8 cellular contexts compared by ENCODE assay signal in genomic region chr2:64645014-64645418, GRCh38. TPM values are rescaled to one million over a fixed set of nuclear protein-coding genes. Genes with fewer than 3 reads are reported as not detected.
DNase-seq lines count a peak whose midpoint lies in the region; ATAC-seq and TF ChIP-seq lines count a peak whose summit lies in the region.

No MANE protein-coding gene starts in this region.

- no peaks in the 10 kb centered on the region for H3K36me3 ChIP-seq in esophagus muscularis mucosa

- WGBS in esophagus muscularis mucosa, result under 1% methylated on average over 17 of the region's 17 CpGs

- POLR2A ChIA-PET in AG04450 (lab: Yijun Ruan, JAX), result interaction anchor here (1.0 to 3.4 kb wide), 5 partner anchors 9 to 222 kb away, joined by 3 to 24 read pairs (median 7); partner anchors contain the start of gene SERTAD2
- POLR2A ChIA-PET in naive thymus-derived CD8-positive, alpha-beta T cell (lab: Charles Lee), result interaction anchor here (0.5 to 5.5 kb wide), 18 partner anchors 9 to 429 kb away, joined by 3 to 64 read pairs (median 4); partner anchors contain the start of gene SERTAD2

- DNase-seq in AG04450 (ENCODE audit: low read depth, low spot score), result no peak
- no peak for DNase-seq in GM13976 (ENCODE audit: low spot score)
- peak; percentile 53 for DNase-seq in NCI-H2029 treated with DMSO at 0.1 percent for 48 hours (lab: John Stamatoyannopoulos, UW)
- DNase-seq in esophagus muscularis mucosa (ENCODE audit: extremely low spot score), result no peak
- DNase-seq in naive thymus-derived CD8-positive, alpha-beta T cell, result peak in 3 of 10 donors; percentile 23 to 51 (median 40)
- no peak for DNase-seq in superior temporal gyrus (ENCODE audit: extremely low spot score)

- H3K4me1 Mint-ChIP-seq in naive thymus-derived CD8-positive, alpha-beta T cell, result peaks cover 33 to 97% (median 89%) of the 10 kb centered on the region in 4 donors

- in situ Hi-C loops in GM13976 (cut with MboI; ENCODE audit: low sequenced_read_pairs, unreplicated experiment), result no loop called here

- peak overlapping the region; percentile 81 to 96 (median 91) for H3K4me3 Mint-ChIP-seq in naive thymus-derived CD8-positive, alpha-beta T cell

- no peaks in the 10 kb centered on the region for H3K9me3 Mint-ChIP-seq in naive thymus-derived CD8-positive, alpha-beta T cell

- H3K4me3 ChIP-seq in AG04450 (ENCODE audit: low read depth, low read length), result peak overlapping the region; percentile 62
- peak overlapping the region; percentile 61 for H3K4me3 ChIP-seq in WI38 (ENCODE audit: low read depth, low read length)
- peak overlapping the region; percentile 51 to 58 (median 53) for H3K4me3 ChIP-seq in esophagus muscularis mucosa

- ATAC-seq in naive thymus-derived CD8-positive, alpha-beta T cell, result peak; percentile 45 to 56
- ATAC-seq in HG02759 (IDR thresholded peaks at IDR 0.05; ENCODE audit: unreplicated experiment), result no peak

- H3K9me3 ChIP-seq in AG04450 (ENCODE audit: control insufficient read depth, insufficient read depth, low read length) (no peaks in the 10 kb centered on the region), esophagus muscularis mucosa (no peaks in the 10 kb centered on the region)

- H3K27me3 Mint-ChIP-seq in naive thymus-derived CD8-positive, alpha-beta T cell, result no peaks in the 10 kb centered on the region

- peak overlapping the region; percentile 96 for H3K27ac ChIP-seq in AG04450 (ENCODE audit: low read depth, low read length)
- H3K27ac ChIP-seq in esophagus muscularis mucosa (replicated peaks in 1 of 4), result peak overlapping the region; percentile 87 to 92 (median 89)

- TF ChIP-seq POLR2A in esophagus muscularis mucosa (IDR thresholded peaks at IDR 0.05; ENCODE audit: low read depth), result no peak

- CTCF ChIA-PET in AG04450 (lab: Charles Lee), result interaction anchor here (0.6 to 5.0 kb wide), 20 partner anchors 9 to 388 kb away, joined by 3 to 44 read pairs (median 7); partner anchors contain the start of genes AFTPH and SERTAD2

- intact Hi-C loops in esophagus muscularis mucosa (cut with DNase I), result loop anchor here (10.0 kb wide), 1 partner anchor 120 kb away; the partner anchor contains the start of gene AFTPH

- no peak for TF ChIP-seq EP300 in esophagus muscularis mucosa (IDR thresholded peaks at IDR 0.05)

- H3K27me3 ChIP-seq in AG04450 (ENCODE audit: control insufficient read depth, insufficient read depth, low read length) (no peaks in the 10 kb centered on the region), esophagus muscularis mucosa (no peaks in the 10 kb centered on the region)

- peak; percentile 29; the same call in 1 of the 2 replicates for TF ChIP-seq CTCF in AG04450 (IDR thresholded peaks at IDR 0.05; ENCODE audit: low read depth, low read length)
- TF ChIP-seq CTCF in GM13976 (IDR thresholded peaks at IDR 0.05; ENCODE audit: borderline replicate concordance, control extremely low read depth, extremely low read depth, insufficient read depth, missing control alignments), result peak; percentile 4
- TF ChIP-seq CTCF in WI38 (IDR thresholded peaks at IDR 0.05; ENCODE audit: low read depth, low read length), result no peak
- peak in 1 of 3 experiments; percentile 24 for TF ChIP-seq CTCF in esophagus muscularis mucosa (IDR thresholded peaks at IDR 0.05)

- peaks cover 63 to 88% (median 83%) of the 10 kb centered on the region in 4 donors for H3K4me1 ChIP-seq in esophagus muscularis mucosa

- peaks cover 0 to 8% (median 0%) of the 10 kb centered on the region in 3 donors for H3K36me3 Mint-ChIP-seq in naive thymus-derived CD8-positive, alpha-beta T cell

- H3K27ac Mint-ChIP-seq in naive thymus-derived CD8-positive, alpha-beta T cell, result peak overlapping the region; percentile 88 to 97 (median 94)

RNA-seq across cellular contexts. Expression of gene SERTAD2, which starts 8.7 kb away (rescaled TPM):
- polyA plus RNA-seq in AG04450 (2011; rRNA removed), result 9.9 and 10.1 TPM in 2 replicates
- 12.4 and 20.5 TPM in 2 replicates for polyA minus RNA-seq in AG04450 (2011; rRNA and poly(A)+ RNA removed)
- total RNA-seq in esophagus muscularis mucosa, result 10 to 100 TPM; 12.1 to 18.1 (median 14.3) TPM
- total RNA-seq in naive thymus-derived CD8-positive, alpha-beta T cell, result 10 to 100 TPM; 33.0 to 34.5 TPM
- 1 to 10 TPM; 5.5 to 9.2 (median 6.1) TPM for polyA plus RNA-seq in naive thymus-derived CD8-positive, alpha-beta T cell
